Comparison of ENCODE assay signal across 12 cellular contexts in genomic region chr7:130890176-130891020, GRCh38.
DNase-seq lines count a peak whose midpoint lies in the region; FAIRE-seq and TF ChIP-seq lines count a peak whose summit lies in the region.
"Had no signal": no experiment of that assay in that cellular context is flagged by ENCODE, and none has a peak within 500 bp of the region (broad histone marks: within the 10 kb centered on the region; RNA-seq: fewer than 3 reads in every experiment).

No MANE protein-coding gene starts in this region.

- no peak for TF ChIP-seq CTCF in OCI-LY7 (conservative IDR thresholded peaks at IDR 0.05; ENCODE audit: low read length)
- TF ChIP-seq CTCF in hepatocyte (IDR thresholded peaks at IDR 0.05; ENCODE audit: poor library complexity): no peak

- H3K27ac ChIP-seq in OCI-LY7 (ENCODE audit: low read depth, low read length, poor library complexity, severe bottlenecking) (no peak overlapping the region), hepatocyte (peak overlapping the region; percentile 82), stomach smooth muscle (ENCODE audit: low read length) (peak overlapping the region; percentile 46)

- POLR2A ChIA-PET in OCI-LY7 (lab: Charles Lee): interaction anchor here (0.6 to 1.2 kb wide), 5 partner anchors 9 to 551 kb away, joined by 3 to 5 read pairs (median 3); no protein-coding TSS in a partner anchor

- intact Hi-C loops in OCI-LY7 (cut with micrococcal nuclease; ENCODE audit: unreplicated experiment): no loop called here

- no peak for DNase-seq in OCI-LY7 (ENCODE audit: low spot score)
- peak; percentile 92 for DNase-seq in amniotic epithelial cell (ENCODE audit: low read depth)
- DNase-seq in hepatocyte (ENCODE audit: low spot score): no peak
- DNase-seq in putamen (ENCODE audit: low spot score): no peak
- DNase-seq in GM19239 (ENCODE audit: insufficient read length, low spot score): no peak
- no peak for DNase-seq in dermis blood vessel endothelial cell
- DNase-seq in activated CD4-positive, alpha-beta T cell treated with anti-CD3 and anti-CD28 coated beads, Interleukin-2, amount 50 U/mL, for 4 hours: no peak
- DNase-seq: body of pancreas; immature natural killer cell; NCI-H2081 treated with DMSO at 0.1 percent for 48 hours; stimulated activated CD4-positive, alpha-beta T cell treated with anti-CD3 and anti-CD28 coated beads, Interleukin-2, amount 100 ng/mL, for 24 hours had no signal

- no peaks in the 10 kb centered on the region for H3K79me2 ChIP-seq in OCI-LY7 (ENCODE audit: insufficient read depth, low read depth, low read length)
- peaks cover 7% of the 10 kb centered on the region for H3K79me2 ChIP-seq in hepatocyte

- H3K4me3 ChIP-seq in OCI-LY7 (ENCODE audit: low read depth, low read length, poor library complexity, severe bottlenecking) (no peak overlapping the region), hepatocyte (no peak overlapping the region), stomach smooth muscle (ENCODE audit: low read length in 2 of 2) (no peak overlapping the region)
- H3K4me3 ChIP-seq: body of pancreas had no signal

- no peaks in the 10 kb centered on the region for H3K27me3 ChIP-seq in hepatocyte
- H3K27me3 ChIP-seq in stomach smooth muscle (ENCODE audit: control insufficient read depth in 1 of 2, insufficient read depth in 2 of 2, low read length in 2 of 2): no peaks in the 10 kb centered on the region
- H3K27me3 ChIP-seq: body of pancreas had no signal

- TSS peak; percentile 6 for BruUV-seq in OCI-LY7 (replicated peaks; lab: Mats Ljungman, UMichigan)

- no peaks in the 10 kb centered on the region for H4K20me1 ChIP-seq in OCI-LY7 (ENCODE audit: insufficient read depth, low read length)
- H4K20me1 ChIP-seq in hepatocyte (ENCODE audit: insufficient read depth, poor library complexity, severe bottlenecking): no peaks in the 10 kb centered on the region

- H3K36me3 ChIP-seq in OCI-LY7 (ENCODE audit: insufficient read depth, low read length): peaks cover 8% of the 10 kb centered on the region
- no peaks in the 10 kb centered on the region for H3K36me3 ChIP-seq in hepatocyte (replicated peaks; ENCODE audit: insufficient read depth, low read depth)
- peaks cover 6 to 16% of the 10 kb centered on the region in 2 donors for H3K36me3 ChIP-seq in stomach smooth muscle (ENCODE audit: control insufficient read depth in 2 of 2, insufficient read depth in 2 of 2, low read length in 2 of 2)

- H2AFZ ChIP-seq in OCI-LY7 (ENCODE audit: low read length): no peak overlapping the region
- no peak overlapping the region for H2AFZ ChIP-seq in hepatocyte

- H3K4me1 ChIP-seq in OCI-LY7 (ENCODE audit: insufficient read depth, low read length, poor library complexity, severe bottlenecking) (no peaks in the 10 kb centered on the region), hepatocyte (ENCODE audit: insufficient read depth) (peaks cover 22% of the 10 kb centered on the region), stomach smooth muscle (ENCODE audit: control insufficient read depth, insufficient read depth, low read length) (peaks cover 20% of the 10 kb centered on the region)

- H3K4me2 ChIP-seq in OCI-LY7 (ENCODE audit: low read length) (no peak overlapping the region), hepatocyte (peak overlapping the region; percentile 12)

- no peak for FAIRE-seq in GM19239 (lab: Jason Lieb, UNC)

- peak overlapping the region in 1 of 2 donors; percentile 13 for H3K9ac ChIP-seq in stomach smooth muscle (ENCODE audit: low read length in 2 of 2)

- H3K9me3 ChIP-seq in OCI-LY7 (ENCODE audit: low read length) (no peaks in the 10 kb centered on the region), hepatocyte (ENCODE audit: low read depth) (no peaks in the 10 kb centered on the region), stomach smooth muscle (ENCODE audit: control insufficient read depth in 2 of 2, low read length in 2 of 2) (no peaks in the 10 kb centered on the region)
- H3K9me3 ChIP-seq: body of pancreas had no signal

- no peaks in the 10 kb centered on the region for H3K9me2 ChIP-seq in OCI-LY7 (ENCODE audit: insufficient read depth, low read length)
- H3K9me2 ChIP-seq in hepatocyte (replicated peaks; ENCODE audit: insufficient read depth): no peaks in the 10 kb centered on the region

- WGBS in hepatocyte (ENCODE audit: low lambda C conversion rate, missing lambda C conversion rate): 87% methylated on average over 11 of the region's 11 CpGs

- CTCF ChIA-PET in OCI-LY7 (lab: Charles Lee; ENCODE audit: unreplicated experiment): no interaction called here
